In genomic region chr10:306654-307185, GRCh38 we compare ENCODE assay signal across 15 cellular contexts.
A peak's percentile ranks its signal among the peaks of the same experiment; 100 is the strongest.
DNase-seq lines count a peak whose midpoint lies in the region; ATAC-seq and TF ChIP-seq lines count a peak whose summit lies in the region.
"Had no signal": no experiment of that assay in that cellular context is flagged by ENCODE, and none has a peak within 500 bp of the region (broad histone marks: within the 10 kb centered on the region; RNA-seq: fewer than 3 reads in every experiment).

No MANE protein-coding gene starts in this region.

- H3K9me3 ChIP-seq in iPS DF 6.9 (ENCODE audit: control insufficient read depth, insufficient read depth, low read length): no peaks in the 10 kb centered on the region
- H3K9me3 ChIP-seq in spleen: no peaks in the 10 kb centered on the region
- H3K9me3 ChIP-seq: MG63 had no signal

- TF ChIP-seq POLR2A in spleen (IDR thresholded peaks at IDR 0.05) (no peak), lower leg skin (IDR thresholded peaks at IDR 0.05) (no peak)

- intact Hi-C loops in spleen (cut with DNase I; ENCODE audit: low total_unique reads) (no loop called here), lower leg skin (cut with DNase I; ENCODE audit: low total_unique reads) (no loop called here)

- DNase-seq in NCI-H1436 (lab: John Stamatoyannopoulos, UW): peak; percentile 5
- DNase-seq in NCI-H1436 treated with DMSO at 0.1 percent for 48 hours (lab: John Stamatoyannopoulos, UW): no peak
- peak; percentile 40 for DNase-seq in NCI-H510A treated with DMSO at 0.1 percent for 48 hours (lab: John Stamatoyannopoulos, UW)
- peak; percentile 25 for DNase-seq in iPS DF 6.9 (ENCODE audit: low read depth, low spot score)
- peak; percentile 83 for DNase-seq in spleen
- no peak for DNase-seq in GM19238 (ENCODE audit: insufficient read length, low spot score)
- DNase-seq in lower leg skin (ENCODE audit: low spot score in 2 of 2): no peak
- DNase-seq: HFFc6; left cardiac atrium; MG63; stimulated activated CD4-positive, alpha-beta T cell treated with anti-CD3 and anti-CD28 coated beads, Interleukin-4, amount 100 ng/mL, for 1 hour; substantia nigra had no signal

- no peak overlapping the region for H3K27ac ChIP-seq in iPS DF 6.9 (ENCODE audit: low read length)
- peak overlapping the region in 6 of 8 donors; percentile 33 to 80 (median 76) for H3K27ac ChIP-seq in spleen
- H3K27ac ChIP-seq: 22Rv1 had no signal

- no peak overlapping the region for H3K4me3 ChIP-seq in iPS DF 6.9 (ENCODE audit: low read length)
- peak overlapping the region in 5 of 8 donors; percentile 6 to 55 (median 21) for H3K4me3 ChIP-seq in spleen
- no peak overlapping the region for H3K4me3 ChIP-seq in lower leg skin (ENCODE audit: low read depth, poor library complexity, severe bottlenecking)
- H3K4me3 ChIP-seq: MG63 had no signal

- TF ChIP-seq CTCF in spleen (IDR thresholded peaks at IDR 0.05 in 8 of 11, conservative IDR thresholded peaks at IDR 0.05 in 3 of 11): no peak
- TF ChIP-seq CTCF in lower leg skin (IDR thresholded peaks at IDR 0.05): no peak

- H3K36me3 ChIP-seq in iPS DF 6.9 (ENCODE audit: control insufficient read depth, insufficient read depth, low read length) (no peaks in the 10 kb centered on the region), spleen (no peaks in the 10 kb centered on the region)

- H3K4me1 ChIP-seq in iPS DF 6.9 (ENCODE audit: control insufficient read depth, insufficient read depth, low read length) (no peaks in the 10 kb centered on the region), spleen (peaks cover 11 to 71% (median 26%) of the 10 kb centered on the region in 6 donors)

- no peaks in the 10 kb centered on the region for H3K27me3 ChIP-seq in iPS DF 6.9 (ENCODE audit: control insufficient read depth, insufficient read depth, low read length)
- H3K27me3 ChIP-seq in spleen (replicated peaks in 1 of 7): no peaks in the 10 kb centered on the region
- H3K27me3 ChIP-seq: MG63 had no signal

- ATAC-seq in HG02678 (IDR thresholded peaks at IDR 0.05; ENCODE audit: unreplicated experiment): no peak
- ATAC-seq: activated naive CD4-positive, alpha-beta T cell treated with anti-CD3 and anti-CD28 coated beads, Interleukin-2, amount 50 U/mL, for 72 hours; left cardiac atrium had no signal

- no CpG with 5 or more reads among the region's 9 CpGs for WGBS in iPS DF 6.9 (ENCODE audit: insufficient coverage, insufficient read length)
- WGBS in spleen, 5 donors: 58 to 68% (median 61%) methylated on average over 9 of the region's 9 CpGs
- 85 to 86% methylated on average over 9 of the region's 9 CpGs for WGBS in lower leg skin, 2 donors

Comparison
In these comparisons a context has a peak if more than half of its experiments do, and no peak if none do; other contexts are left out.
1. DNase-seq: peak in NCI-H1436 (single experiment), NCI-H510A treated with DMSO at 0.1 percent for 48 hours (single experiment), iPS DF 6.9 (single experiment) and spleen (single experiment); none in NCI-H1436 treated with DMSO at 0.1 percent for 48 hours (single experiment), GM19238 (single experiment) and lower leg skin (0 of 2).
2. H3K4me3 ChIP-seq: peak in spleen (5 of 8); none in iPS DF 6.9 (single experiment) and lower leg skin (single experiment).